1 cellular context compared by ENCODE assay signal in the genomic region with DNA sequence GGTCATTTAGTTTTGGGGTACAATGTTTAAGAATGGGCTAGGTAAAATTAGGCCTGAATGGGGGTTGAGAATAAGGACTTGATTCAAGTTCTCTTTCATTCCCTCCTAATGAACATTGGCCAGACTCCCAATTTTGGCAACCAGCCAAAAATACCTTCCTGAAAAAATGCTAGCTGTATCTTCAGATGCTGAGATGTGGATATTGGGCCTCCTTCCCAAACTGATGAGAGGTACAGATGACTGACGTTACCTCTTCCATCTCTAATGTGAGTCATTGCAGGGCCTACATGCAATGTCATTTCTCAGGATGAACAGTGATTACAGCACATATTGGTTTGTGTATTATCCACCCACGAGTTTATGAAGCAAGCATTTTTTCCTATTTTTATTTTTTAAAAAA.
TF ChIP-seq lines count a peak whose summit lies in the region.

No MANE protein-coding gene starts in this region.

TF ChIP-seq in IMR-90, 13 proteins besides CTCF, POLR2A, EP300 and RAD21 (continued from another document):
- TF ChIP-seq, protein P1, sequence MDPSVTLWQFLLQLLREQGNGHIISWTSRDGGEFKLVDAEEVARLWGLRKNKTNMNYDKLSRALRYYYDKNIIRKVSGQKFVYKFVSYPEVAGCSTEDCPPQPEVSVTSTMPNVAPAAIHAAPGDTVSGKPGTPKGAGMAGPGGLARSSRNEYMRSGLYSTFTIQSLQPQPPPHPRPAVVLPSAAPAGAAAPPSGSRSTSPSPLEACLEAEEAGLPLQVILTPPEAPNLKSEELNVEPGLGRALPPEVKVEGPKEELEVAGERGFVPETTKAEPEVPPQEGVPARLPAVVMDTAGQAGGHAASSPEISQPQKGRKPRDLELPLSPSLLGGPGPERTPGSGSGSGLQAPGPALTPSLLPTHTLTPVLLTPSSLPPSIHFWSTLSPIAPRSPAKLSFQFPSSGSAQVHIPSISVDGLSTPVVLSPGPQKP (IDR thresholded peaks at IDR 0.05; ENCODE audit: borderline replicate concordance, low read depth, low read length), result no peak
